In genomic region chr3:76554717-76555116, GRCh38 we compare ENCODE assay signal across 19 cellular contexts.
DNase-seq lines count a peak whose midpoint lies in the region; ATAC-seq, FAIRE-seq and TF ChIP-seq lines count a peak whose summit lies in the region.
"Had no signal": no experiment of that assay in that cellular context is flagged by ENCODE, and none has a peak within 500 bp of the region (broad histone marks: within the 10 kb centered on the region; RNA-seq: fewer than 3 reads in every experiment).

No MANE protein-coding gene starts in this region.

- no peaks in the 10 kb centered on the region for H4K20me1 ChIP-seq in astrocyte (ENCODE audit: insufficient read depth, low read length)

- H3K4me1 ChIP-seq in astrocyte (ENCODE audit: insufficient read depth, low read length) (no peaks in the 10 kb centered on the region), lower lobe of right lung (no peaks in the 10 kb centered on the region), suprapubic skin (no peaks in the 10 kb centered on the region)
- H3K4me1 ChIP-seq: esophagus squamous epithelium, prostate gland, SJSA1, thyroid gland had no signal

- TF ChIP-seq POLR2A in suprapubic skin (IDR thresholded peaks at IDR 0.05) = no peak

- no peak for TF ChIP-seq EP300 in suprapubic skin (IDR thresholded peaks at IDR 0.05)

- H3K27me3 Mint-ChIP-seq in astrocyte (ENCODE audit: low read depth, unreplicated experiment) = no peaks in the 10 kb centered on the region
- H3K27me3 Mint-ChIP-seq: activated CD4-positive, alpha-beta T cell treated with anti-CD3 and anti-CD28 coated beads, Interleukin-2, amount 10 ng/mL, durations not matched to agents 7 days and 5 days; activated naive CD8-positive, alpha-beta T cell; naive thymus-derived CD4-positive, alpha-beta T cell had no signal

- POLR2A ChIA-PET in AG04449 (lab: Yijun Ruan, JAX) = no interaction called here

- H3K36me3 ChIP-seq in astrocyte (ENCODE audit: insufficient read depth, low read length) (no peaks in the 10 kb centered on the region), lower lobe of right lung (no peaks in the 10 kb centered on the region), suprapubic skin (no peaks in the 10 kb centered on the region)
- H3K36me3 ChIP-seq: esophagus squamous epithelium, prostate gland, SJSA1, thyroid gland had no signal

- DNase-seq in AG04449 (ENCODE audit: low read depth, low spot score) = peak; percentile 14
- peak; percentile 70 for DNase-seq in HCEC 1CT
- peak; percentile 6 for DNase-seq in astrocyte (ENCODE audit: low read depth)
- DNase-seq in fibroblast of villous mesenchyme (ENCODE audit: low read depth) = peak; percentile 7
- no peak for DNase-seq in lower lobe of right lung
- DNase-seq in suprapubic skin (ENCODE audit: low spot score in 2 of 2) = no peak
- DNase-seq: activated CD4-positive, alpha-beta T cell treated with anti-CD3 and anti-CD28 coated beads, Interleukin-2, amount 10 ng/mL, durations not matched to agents 7 days and 5 days; activated T-cell treated with anti-CD3 and anti-CD28 coated beads, Interleukin-2, amount 50 U/mL, for 1 hour; cortex of kidney; esophagus squamous epithelium; GOT3; left ventricle myocardium superior; naive thymus-derived CD4-positive, alpha-beta T cell; thyroid gland had no signal

- H3K4me3 Mint-ChIP-seq in astrocyte (ENCODE audit: unreplicated experiment) = no peak overlapping the region
- H3K4me3 Mint-ChIP-seq: activated CD4-positive, alpha-beta T cell treated with anti-CD3 and anti-CD28 coated beads, Interleukin-2, amount 10 ng/mL, durations not matched to agents 7 days and 5 days; activated naive CD8-positive, alpha-beta T cell; naive thymus-derived CD4-positive, alpha-beta T cell had no signal

- intact Hi-C loops in lower lobe of right lung (cut with DNase I) = no loop called here

- no peak for FAIRE-seq in astrocyte (lab: Jason Lieb, UNC)

- no peak overlapping the region for H3K27ac Mint-ChIP-seq in astrocyte (ENCODE audit: unreplicated experiment)
- H3K27ac Mint-ChIP-seq: activated CD4-positive, alpha-beta T cell treated with anti-CD3 and anti-CD28 coated beads, Interleukin-2, amount 10 ng/mL, durations not matched to agents 7 days and 5 days; activated naive CD8-positive, alpha-beta T cell; naive thymus-derived CD4-positive, alpha-beta T cell had no signal

- H3K4me3 ChIP-seq in AG04449 (ENCODE audit: low read depth, low read length) (no peak overlapping the region), astrocyte (ENCODE audit: insufficient read depth, low read depth, low read length) (no peak overlapping the region), fibroblast of villous mesenchyme (ENCODE audit: low read depth, low read length) (no peak overlapping the region), lower lobe of right lung (no peak overlapping the region), suprapubic skin (no peak overlapping the region)
- H3K4me3 ChIP-seq: esophagus squamous epithelium, prostate gland, SJSA1, thyroid gland had no signal

- H3K36me3 Mint-ChIP-seq in astrocyte (ENCODE audit: low read depth, unreplicated experiment) = peaks cover 3% of the 10 kb centered on the region
- H3K36me3 Mint-ChIP-seq: activated naive CD8-positive, alpha-beta T cell; naive thymus-derived CD4-positive, alpha-beta T cell had no signal

- no peak overlapping the region for H3K27ac ChIP-seq in astrocyte (ENCODE audit: low read depth, low read length)
- no peak overlapping the region for H3K27ac ChIP-seq in lower lobe of right lung
- H3K27ac ChIP-seq in suprapubic skin = no peak overlapping the region
- H3K27ac ChIP-seq: esophagus squamous epithelium, prostate gland, SJSA1, thyroid gland had no signal

- no peaks in the 10 kb centered on the region for H3K79me2 ChIP-seq in astrocyte (ENCODE audit: insufficient read depth, low read length)

- no peaks in the 10 kb centered on the region for H3K4me1 Mint-ChIP-seq in astrocyte (ENCODE audit: low read depth, unreplicated experiment)
- H3K4me1 Mint-ChIP-seq: activated CD4-positive, alpha-beta T cell treated with anti-CD3 and anti-CD28 coated beads, Interleukin-2, amount 10 ng/mL, durations not matched to agents 7 days and 5 days had no signal

- H3K4me2 ChIP-seq in astrocyte (ENCODE audit: low read length) = no peak overlapping the region

- TF ChIP-seq CTCF in AG04449 (IDR thresholded peaks at IDR 0.05; ENCODE audit: insufficient read depth, low read length, missing control alignments) (no peak), astrocyte (IDR thresholded peaks at IDR 0.05; ENCODE audit: insufficient read depth, low read depth, low read length) (no peak), fibroblast of villous mesenchyme (IDR thresholded peaks at IDR 0.05; ENCODE audit: insufficient read depth, low read depth, low read length) (no peak), lower lobe of right lung (IDR thresholded peaks at IDR 0.05) (no peak), suprapubic skin (IDR thresholded peaks at IDR 0.05) (no peak)

- CTCF ChIA-PET in AG04449 (lab: Yijun Ruan, JAX) = interaction anchor here (1.0 kb wide), 1 partner anchor 15 kb away, joined by 5 read pairs; no protein-coding TSS in a partner anchor

- 18% methylated on average over 2 of the region's 2 CpGs for WGBS in suprapubic skin

- no peaks in the 10 kb centered on the region for H3K9me3 Mint-ChIP-seq in astrocyte (ENCODE audit: unreplicated experiment)
- H3K9me3 Mint-ChIP-seq: activated CD4-positive, alpha-beta T cell treated with anti-CD3 and anti-CD28 coated beads, Interleukin-2, amount 10 ng/mL, durations not matched to agents 7 days and 5 days had no signal

- peaks cover 5% of the 10 kb centered on the region for H3K9me3 ChIP-seq in astrocyte (ENCODE audit: insufficient read depth, low read depth, low read length)
- no peaks in the 10 kb centered on the region for H3K9me3 ChIP-seq in lower lobe of right lung
- peaks cover 3% of the 10 kb centered on the region for H3K9me3 ChIP-seq in suprapubic skin
- H3K9me3 ChIP-seq: esophagus squamous epithelium, prostate gland, SJSA1, thyroid gland had no signal

- no peak overlapping the region for H2AFZ ChIP-seq in astrocyte (ENCODE audit: low read depth, low read length)

- H3K9ac ChIP-seq in astrocyte (ENCODE audit: low read length) = no peak overlapping the region

- ATAC-seq in lower lobe of right lung (no peak), esophagus mucosa (no peak), GM21381 (IDR thresholded peaks at IDR 0.05; ENCODE audit: unreplicated experiment) (no peak)
- ATAC-seq: left ventricle myocardium superior; naive thymus-derived CD4-positive, alpha-beta T cell had no signal

- H3K27me3 ChIP-seq in astrocyte (ENCODE audit: insufficient read depth, low read length) = no peaks in the 10 kb centered on the region
- no peaks in the 10 kb centered on the region for H3K27me3 ChIP-seq in lower lobe of right lung (ENCODE audit: low read depth)
- H3K27me3 ChIP-seq in suprapubic skin = peaks cover 3% of the 10 kb centered on the region
- H3K27me3 ChIP-seq: esophagus squamous epithelium, SJSA1, thyroid gland had no signal

Comparison
In these comparisons a context has a peak if more than half of its experiments do, and no peak if none do; other contexts are left out.
1. DNase-seq: peak in AG04449 (single experiment), HCEC 1CT (single experiment), astrocyte (single experiment) and fibroblast of villous mesenchyme (single experiment); none in lower lobe of right lung (single experiment) and suprapubic skin (0 of 2).